Comparison of ENCODE assay signal across 9 cellular contexts in genomic region chr17:29561541-29562517, GRCh38. TPM values are rescaled to one million over a fixed set of nuclear protein-coding genes. Genes with fewer than 3 reads are reported as not detected.
A peak's percentile ranks its signal among the peaks of the same experiment; 100 is the strongest.
DNase-seq lines count a peak whose midpoint lies in the region; TF ChIP-seq lines count a peak whose summit lies in the region.
"Had no signal": no experiment of that assay in that cellular context is flagged by ENCODE, and none has a peak within 500 bp of the region (broad histone marks: within the 10 kb centered on the region; RNA-seq: fewer than 3 reads in every experiment).

No MANE protein-coding gene starts in this region.

- intact Hi-C loops in dendritic cell treated with granulocyte-macrophage colony-stimulating factor and Interleukin-4, amounts not matched to agents 40 ng/mL and 50 ng/mL, for 4 days (cut with micrococcal nuclease), result loop anchor here (10.0 kb wide), 2 partner anchors 53 to 167 kb away; partner anchors contain the start of gene TAOK1

- peak; percentile 63 for DNase-seq in CD1c-positive myeloid dendritic cell (ENCODE audit: extremely low spot score)
- DNase-seq in MV-4-11 (lab: John Stamatoyannopoulos, UW), result peak; percentile 77
- DNase-seq in neural crest cell (ENCODE audit: low read depth, low spot score), result no peak
- DNase-seq in HT-29 (ENCODE audit: low spot score), result no peak
- DNase-seq in cerebellum (ENCODE audit: low spot score), result no peak
- no peak for DNase-seq in superior temporal gyrus (ENCODE audit: extremely low spot score)
- no peak for DNase-seq in NCI-H1092 treated with DMSO at 0.1 percent for 48 hours (lab: John Stamatoyannopoulos, UW)
- DNase-seq: NCI-H524 treated with DMSO at 0.1 percent for 48 hours had no signal

- no peaks in the 10 kb centered on the region for H3K27me3 Mint-ChIP-seq in dendritic cell treated with granulocyte-macrophage colony-stimulating factor and Interleukin-4, amounts not matched to agents 40 ng/mL and 50 ng/mL, for 4 days
- H3K27me3 Mint-ChIP-seq in neural crest cell (ENCODE audit: low read depth), result peaks cover 32% of the 10 kb centered on the region

- H3K4me1 Mint-ChIP-seq in dendritic cell treated with granulocyte-macrophage colony-stimulating factor and Interleukin-4, amounts not matched to agents 40 ng/mL and 50 ng/mL, for 4 days (ENCODE audit: low read depth), result peaks cover 67% of the 10 kb centered on the region
- H3K4me1 Mint-ChIP-seq in neural crest cell, result peaks cover 7% of the 10 kb centered on the region

- no peaks in the 10 kb centered on the region for H3K9me3 Mint-ChIP-seq in dendritic cell treated with granulocyte-macrophage colony-stimulating factor and Interleukin-4, amounts not matched to agents 40 ng/mL and 50 ng/mL, for 4 days
- H3K9me3 Mint-ChIP-seq in neural crest cell, result no peaks in the 10 kb centered on the region

- H3K27ac Mint-ChIP-seq in dendritic cell treated with granulocyte-macrophage colony-stimulating factor and Interleukin-4, amounts not matched to agents 40 ng/mL and 50 ng/mL, for 4 days, result peak overlapping the region; percentile 88
- H3K27ac Mint-ChIP-seq in neural crest cell (ENCODE audit: unreplicated experiment), result no peak overlapping the region

- peaks cover 31% of the 10 kb centered on the region for H3K36me3 Mint-ChIP-seq in dendritic cell treated with granulocyte-macrophage colony-stimulating factor and Interleukin-4, amounts not matched to agents 40 ng/mL and 50 ng/mL, for 4 days (ENCODE audit: low read depth)
- H3K36me3 Mint-ChIP-seq in neural crest cell (ENCODE audit: low read depth), result no peaks in the 10 kb centered on the region

- TF ChIP-seq CTCF in neural crest cell (conservative IDR thresholded peaks at IDR 0.05), result no peak

- peak overlapping the region; percentile 58 for H3K4me3 Mint-ChIP-seq in dendritic cell treated with granulocyte-macrophage colony-stimulating factor and Interleukin-4, amounts not matched to agents 40 ng/mL and 50 ng/mL, for 4 days
- peak overlapping the region; percentile 16 for H3K4me3 Mint-ChIP-seq in neural crest cell

RNA-seq across cellular contexts. Expression of gene ABHD15, which starts 5.0 kb away (rescaled TPM):
- 3.7 and 4.2 TPM in 2 replicates for total RNA-seq in neural crest cell
- total RNA-seq in HT-29 (2014; rRNA removed; shearing (Covaris generic)), result 20.6 and 25.5 TPM in 2 replicates
- total RNA-seq in cerebellum, result 1.8 TPM

RNA-seq across cellular contexts. Expression of gene TP53I13, which starts 6.7 kb away (rescaled TPM):
- total RNA-seq in neural crest cell (34.3 and 35.0 TPM in 2 replicates), cerebellum (11.7 TPM)
- 118 and 141 TPM in 2 replicates for total RNA-seq in HT-29 (2014; rRNA removed; shearing (Covaris generic))

RNA-seq across cellular contexts. Expression of gene GIT1, which starts 27.6 kb away (rescaled TPM):
- total RNA-seq in neural crest cell (89.3 and 96.5 TPM in 2 replicates), cerebellum (35.7 TPM)
- 52.2 and 56.3 TPM in 2 replicates for total RNA-seq in HT-29 (2014; rRNA removed; shearing (Covaris generic))

RNA-seq across cellular contexts. Expression of gene ANKRD13B, which starts 31.1 kb away (rescaled TPM):
- total RNA-seq in neural crest cell, result 65.0 and 70.0 TPM in 2 replicates
- total RNA-seq in HT-29 (2014; rRNA removed; shearing (Covaris generic)), result 26.6 and 28.0 TPM in 2 replicates
- 28.6 TPM for total RNA-seq in cerebellum

Comparison
In these comparisons a context has a peak if more than half of its experiments do, and no peak if none do; other contexts are left out.
1. DNase-seq: peak in CD1c-positive myeloid dendritic cell (single experiment) and MV-4-11 (single experiment); none in neural crest cell (single experiment), HT-29 (single experiment), cerebellum (single experiment), superior temporal gyrus (single experiment) and NCI-H1092 treated with DMSO at 0.1 percent for 48 hours (single experiment).